16 cellular contexts compared by ENCODE assay signal in genomic region chr7:137717045-137717444, GRCh38.
DNase-seq lines count a peak whose midpoint lies in the region; ATAC-seq lines count a peak whose summit lies in the region.
"Had no signal": no experiment of that assay in that cellular context is flagged by ENCODE, and none has a peak within 500 bp of the region (broad histone marks: within the 10 kb centered on the region; RNA-seq: fewer than 3 reads in every experiment).

No MANE protein-coding gene starts in this region.

- WGBS in right cardiac atrium = 48% methylated on average over 3 of the region's 3 CpGs

- H3K4me2 ChIP-seq in skeletal muscle satellite cell (ENCODE audit: low read length) = no peak overlapping the region

- H3K4me1 ChIP-seq in right cardiac atrium (ENCODE audit: control insufficient read depth, insufficient read depth, low read length) = no peaks in the 10 kb centered on the region
- H3K4me1 ChIP-seq in skeletal muscle satellite cell (ENCODE audit: control insufficient read depth, insufficient read depth, low read length) = peaks cover 43% of the 10 kb centered on the region
- H3K4me1 ChIP-seq: HAP-1 had no signal

- in situ Hi-C loops in SK-MEL-5 (cut with HindIII; ENCODE audit: low pct_unique_long_range_greater_than_20kb, low sequenced_read_pairs) = no loop called here

- no peaks in the 10 kb centered on the region for H3K27me3 ChIP-seq in right cardiac atrium (ENCODE audit: control insufficient read depth, insufficient read depth)
- no peaks in the 10 kb centered on the region for H3K27me3 ChIP-seq in skeletal muscle satellite cell (ENCODE audit: control insufficient read depth, insufficient read depth, low read length)
- H3K27me3 ChIP-seq: BE2C had no signal

- intact Hi-C loops in right cardiac atrium (cut with DNase I) (no loop called here), Right ventricle myocardium inferior (cut with DNase I) (no loop called here)

- H3K9me3 ChIP-seq in right cardiac atrium (ENCODE audit: control insufficient read depth, low read length) (no peaks in the 10 kb centered on the region), skeletal muscle satellite cell (replicated peaks; ENCODE audit: low read length) (no peaks in the 10 kb centered on the region)
- H3K9me3 ChIP-seq: BE2C, HAP-1 had no signal

- DNase-seq in right cardiac atrium = no peak
- DNase-seq in Right ventricle myocardium inferior (ENCODE audit: missing footprints) = no peak
- peak; percentile 27 for DNase-seq in SK-MEL-5 (ENCODE audit: low read depth, low spot score)
- peak; percentile 70 for DNase-seq in dermis blood vessel endothelial cell
- no peak for DNase-seq in NCI-H446 treated with DMSO at 0.1 percent for 48 hours (lab: John Stamatoyannopoulos, UW)
- no peak for DNase-seq in COLO668 (lab: John Stamatoyannopoulos, UW; ENCODE audit: unreplicated experiment)
- DNase-seq: ACHN; BE2C; CD4-positive, CD25-positive, alpha-beta regulatory T cell; CD8-positive, alpha-beta memory T cell; DMS153; DMS79; GDM1 had no signal

- peak overlapping the region; percentile 34 for H3K9ac ChIP-seq in skeletal muscle satellite cell (ENCODE audit: low read depth, low read length)

- H3K4me3 ChIP-seq in right cardiac atrium (ENCODE audit: low read length) (no peak overlapping the region), skeletal muscle satellite cell (ENCODE audit: low read length) (no peak overlapping the region)
- H3K4me3 ChIP-seq: HAP-1 had no signal

- H3K27ac ChIP-seq in right cardiac atrium (ENCODE audit: low read length) = peak overlapping the region; percentile 2

- peaks cover 3% of the 10 kb centered on the region for H3K36me3 ChIP-seq in skeletal muscle satellite cell (ENCODE audit: insufficient read depth, low read length)
- H3K36me3 ChIP-seq: BE2C, HAP-1 had no signal

- ATAC-seq in right cardiac atrium (peak; percentile 51 to 67), Right ventricle myocardium inferior (no peak), GM21381 (IDR thresholded peaks at IDR 0.05; ENCODE audit: unreplicated experiment) (no peak)

Comparison
In these comparisons a context has a peak if more than half of its experiments do, and no peak if none do; other contexts are left out.
1. ATAC-seq: peak in right cardiac atrium (2 of 2); none in Right ventricle myocardium inferior (single experiment) and GM21381 (single experiment).
2. DNase-seq: peak in SK-MEL-5 (single experiment) and dermis blood vessel endothelial cell (single experiment); none in right cardiac atrium (0 of 3), Right ventricle myocardium inferior (single experiment), NCI-H446 treated with DMSO at 0.1 percent for 48 hours (single experiment) and COLO668 (single experiment).